Comparison of ENCODE assay signal across 19 cellular contexts in the genomic region with DNA sequence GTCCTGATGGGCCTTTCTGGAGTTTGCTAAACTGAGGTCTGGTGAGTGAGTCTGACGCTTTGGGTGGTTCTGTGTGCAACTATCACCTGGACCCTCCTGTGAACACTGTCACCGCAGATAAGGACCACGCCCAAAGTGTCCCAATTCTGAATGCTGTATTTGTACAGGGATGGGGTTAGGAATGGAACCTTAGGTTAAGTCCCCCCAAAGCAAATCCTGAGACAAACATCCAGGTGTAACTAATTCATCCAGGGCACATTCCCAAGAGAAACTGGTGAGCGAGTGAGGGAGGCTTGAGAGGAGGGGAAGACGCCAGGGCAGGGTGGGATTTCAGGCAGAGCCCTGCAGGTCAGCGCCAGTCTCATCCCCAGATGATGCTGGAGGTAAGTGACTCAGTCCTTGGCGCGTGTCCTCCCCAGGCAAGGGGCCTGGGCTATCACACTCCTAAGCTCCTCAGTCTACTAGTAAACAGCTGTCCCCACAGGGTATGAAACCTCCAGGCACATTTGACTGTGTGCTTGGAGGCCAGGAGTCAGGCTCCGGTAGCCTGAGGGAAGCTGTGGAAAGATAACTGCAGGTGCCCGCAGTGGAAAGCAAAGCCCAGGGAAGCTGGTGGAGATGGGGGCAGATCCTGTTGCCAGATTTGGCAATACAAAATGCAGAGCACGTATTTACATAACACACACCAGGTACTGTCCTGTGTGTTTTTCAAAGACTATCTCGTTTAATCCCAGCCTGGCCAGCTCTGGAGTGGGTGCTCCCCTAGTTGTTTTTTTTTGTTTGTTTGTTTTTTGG.
DNase-seq lines count a peak whose midpoint lies in the region; ATAC-seq and TF ChIP-seq lines count a peak whose summit lies in the region.
"Had no signal": no experiment of that assay in that cellular context is flagged by ENCODE, and none has a peak within 500 bp of the region (broad histone marks: within the 10 kb centered on the region; RNA-seq: fewer than 3 reads in every experiment).

No MANE protein-coding gene starts in this region.

- no peak overlapping the region for H2BK5ac ChIP-seq in mesenchymal stem cell (ENCODE audit: low read depth, low read length, poor library complexity, severe bottlenecking)

- no peaks in the 10 kb centered on the region for H3K9me3 ChIP-seq in mesenchymal stem cell (ENCODE audit: control insufficient read depth, low read length)
- H3K9me3 ChIP-seq: SK-N-SH had no signal

- CTCF ChIA-PET in GM10248 (lab: Yijun Ruan, JAX): no interaction called here

- H3K4me2 ChIP-seq in GM23338 (no peak overlapping the region), mesenchymal stem cell (ENCODE audit: low read length, poor library complexity, severe bottlenecking) (no peak overlapping the region)
- H3K4me2 ChIP-seq: KMS-11, SK-N-SH had no signal

- no peak overlapping the region for H3K27ac Mint-ChIP-seq in GM23338

- peaks cover 5% of the 10 kb centered on the region for H3K4me1 Mint-ChIP-seq in GM23338

- ATAC-seq in GM23338 (no peak), HG02642 (IDR thresholded peaks at IDR 0.05; ENCODE audit: poor library complexity, unreplicated experiment) (no peak)

- H3K4me1 ChIP-seq in GM23338 (ENCODE audit: insufficient read depth) (no peaks in the 10 kb centered on the region), mesenchymal stem cell (ENCODE audit: control insufficient read depth, insufficient read depth, low read depth, low read length) (peaks cover 7% of the 10 kb centered on the region)

- H2BK120ac ChIP-seq in mesenchymal stem cell (ENCODE audit: low read depth, low read length): no peak overlapping the region

- H3K23ac ChIP-seq in mesenchymal stem cell (ENCODE audit: low read length in 2 of 2): no peak overlapping the region

- POLR2A ChIA-PET in GM10248 (lab: Yijun Ruan, JAX): no interaction called here

- no peak overlapping the region for H3K9ac ChIP-seq in mesenchymal stem cell (ENCODE audit: low read length)
- H3K9ac ChIP-seq: KMS-11, SK-N-SH had no signal

- H2BK15ac ChIP-seq in mesenchymal stem cell (ENCODE audit: low read depth, poor library complexity, severe bottlenecking): no peak overlapping the region

- H3F3A ChIP-seq in GM23338 (replicated peaks; ENCODE audit: low read depth): no peaks in the 10 kb centered on the region

- H3K4me3 ChIP-seq in GM23338 (no peak overlapping the region), mesenchymal stem cell (ENCODE audit: insufficient read depth in 1 of 2, low read depth in 1 of 2, low read length in 2 of 2) (no peak overlapping the region)

- peaks cover 7% of the 10 kb centered on the region for H3K27me3 Mint-ChIP-seq in GM23338 (ENCODE audit: insufficient read depth, low read depth, poor library complexity)

- no peak for TF ChIP-seq POLR2A in erythroblast (IDR thresholded peaks at IDR 0.05; ENCODE audit: low read length)

- no peaks in the 10 kb centered on the region; the same call in 2 of the 3 replicates for H3K9me3 Mint-ChIP-seq in GM23338
- H3K9me3 Mint-ChIP-seq: H9 had no signal

- H3K36me3 ChIP-seq in GM23338 (ENCODE audit: insufficient read depth): no peaks in the 10 kb centered on the region
- H3K36me3 ChIP-seq in mesenchymal stem cell (ENCODE audit: control insufficient read depth in 1 of 2, insufficient read depth in 2 of 2, low read depth in 1 of 2, low read length in 2 of 2): no peaks in the 10 kb centered on the region

- no peaks in the 10 kb centered on the region for H3K79me1 ChIP-seq in mesenchymal stem cell (replicated peaks; ENCODE audit: low read length, poor library complexity, severe bottlenecking)

- no peak overlapping the region for H4K8ac ChIP-seq in mesenchymal stem cell (ENCODE audit: low read length)

- no peak overlapping the region for H3K18ac ChIP-seq in mesenchymal stem cell (ENCODE audit: low read depth in 1 of 2, low read length in 2 of 2)

- H2AK5ac ChIP-seq in mesenchymal stem cell (ENCODE audit: low read length, severe bottlenecking): no peak overlapping the region

- TF ChIP-seq CTCF in C4-2B (conservative IDR thresholded peaks at IDR 0.05) (no peak), GM23338 (conservative IDR thresholded peaks at IDR 0.05; ENCODE audit: low read depth in 2 of 2) (no peak), GM10248 (IDR thresholded peaks at IDR 0.05; ENCODE audit: control extremely low read depth, extremely low read depth, low read depth, missing control alignments) (no peak)

- DNase-seq in GM23338 (ENCODE audit: low spot score) (no peak), erythroblast (lab: John Stamatoyannopoulos, UW) (peak; percentile 10 to 25), mesenchymal stem cell (peak; percentile 30), NCI-H1694 (lab: John Stamatoyannopoulos, UW) (no peak), GM10248 (ENCODE audit: extremely low spot score) (no peak)
- DNase-seq: ACHN, AML-193, H9, NCI-H1048, NCI-H1436, NCI-H2029, NCI-H526 treated with DMSO at 0.1 percent for 48 hours, OCI-M1, RPMI8226, SHP77 treated with DMSO at 0.1 percent for 48 hours, SK-N-SH had no signal

- H3K9me2 ChIP-seq in GM23338 (ENCODE audit: insufficient read depth): no peaks in the 10 kb centered on the region
- H3K9me2 ChIP-seq: SK-N-SH had no signal

- WGBS in mesenchymal stem cell: 91% methylated on average over 11 of the region's 12 CpGs

- peak overlapping the region; percentile 56; the same call in 1 of the 2 replicates for H2AFZ ChIP-seq in GM23338
- no peak overlapping the region for H2AFZ ChIP-seq in mesenchymal stem cell (ENCODE audit: low read depth, low read length)

- no peaks in the 10 kb centered on the region for H4K20me1 ChIP-seq in GM23338 (replicated peaks; ENCODE audit: insufficient read depth)

- no peaks in the 10 kb centered on the region for H3K27me3 ChIP-seq in GM23338 (ENCODE audit: insufficient read depth)
- H3K27me3 ChIP-seq in mesenchymal stem cell (ENCODE audit: control insufficient read depth in 1 of 2, insufficient read depth in 1 of 2, low read length in 2 of 2): no peaks in the 10 kb centered on the region

- H4K91ac ChIP-seq in mesenchymal stem cell (ENCODE audit: low read length): no peak overlapping the region

- H3K79me2 ChIP-seq in GM23338 (replicated peaks; ENCODE audit: insufficient read depth): no peaks in the 10 kb centered on the region

- no peak overlapping the region for H3K4ac ChIP-seq in mesenchymal stem cell (ENCODE audit: low read depth in 1 of 2, low read length in 2 of 2)

- no peak overlapping the region for H3K4me3 Mint-ChIP-seq in GM23338
- H3K4me3 Mint-ChIP-seq: H9 had no signal

- H3K27ac ChIP-seq in C4-2B (peak overlapping the region; percentile 5), GM23338 (ENCODE audit: low read depth) (no peak overlapping the region), mesenchymal stem cell (ENCODE audit: low read length, poor library complexity, severe bottlenecking) (no peak overlapping the region)
- H3K27ac ChIP-seq: KMS-11 had no signal

- no peak overlapping the region for H3K14ac ChIP-seq in mesenchymal stem cell (ENCODE audit: low read length in 2 of 2)

- no peak overlapping the region for H2BK12ac ChIP-seq in mesenchymal stem cell (ENCODE audit: low read length in 2 of 2)

- H3K36me3 Mint-ChIP-seq in GM23338 (ENCODE audit: low read depth): no peaks in the 10 kb centered on the region; the same call in 2 of the 3 replicates

TF ChIP-seq in GM23338, 12 proteins besides CTCF, POLR2A, EP300 and RAD21:
- TF ChIP-seq NANOG (IDR thresholded peaks at IDR 0.05; ENCODE audit: borderline replicate concordance) (no peak), ZNF114 (CRISPR knock-in tag; IDR thresholded peaks at IDR 0.05) (no peak), ZNF331 (CRISPR knock-in tag; IDR thresholded peaks at IDR 0.05; ENCODE audit: low read depth) (no peak), CREB1 (CRISPR knock-in tag; IDR thresholded peaks at IDR 0.05; ENCODE audit: low read depth) (no peak), EZH2phosphoT487 (IDR thresholded peaks at IDR 0.05; ENCODE audit: unreplicated experiment) (no peak)

Comparison
In these comparisons a context has a peak if more than half of its experiments do, and no peak if none do; other contexts are left out.
1. DNase-seq: peak in erythroblast (2 of 2) and mesenchymal stem cell (single experiment); none in GM23338 (single experiment), NCI-H1694 (single experiment) and GM10248 (single experiment).